Comparison of ENCODE assay signal across 9 cellular contexts in the genomic region with DNA sequence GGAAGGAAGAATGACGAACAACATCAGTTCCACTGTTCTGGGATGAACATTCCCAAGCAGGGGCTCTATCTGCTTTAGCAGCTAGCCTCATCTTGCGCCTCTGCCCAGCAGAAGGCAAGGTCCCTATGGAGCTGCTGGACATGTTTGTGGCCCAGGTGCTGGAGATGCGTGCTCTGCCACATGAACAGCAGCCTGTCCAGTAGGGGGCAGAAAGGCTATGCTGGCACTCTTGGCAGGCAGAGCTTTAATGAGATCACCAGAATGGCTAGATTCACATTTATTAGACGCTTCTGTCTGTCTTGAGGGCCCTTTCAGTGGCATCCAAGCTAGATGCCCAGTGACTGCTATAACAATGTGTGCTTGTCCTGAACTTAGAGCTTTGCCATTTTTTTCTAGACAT.
DNase-seq lines count a peak whose midpoint lies in the region; ATAC-seq and TF ChIP-seq lines count a peak whose summit lies in the region.
"Had no signal": no experiment of that assay in that cellular context is flagged by ENCODE, and none has a peak within 500 bp of the region (broad histone marks: within the 10 kb centered on the region; RNA-seq: fewer than 3 reads in every experiment).

No MANE protein-coding gene starts in this region.

- ATAC-seq in right cardiac atrium (peak in 1 of 2 donors; percentile 61), GM19328 (IDR thresholded peaks at IDR 0.05; ENCODE audit: unreplicated experiment) (no peak), HG02759 (IDR thresholded peaks at IDR 0.05; ENCODE audit: unreplicated experiment) (no peak), GM19035 (IDR thresholded peaks at IDR 0.05; ENCODE audit: unreplicated experiment) (no peak)

- H3K36me3 Mint-ChIP-seq in H9 (ENCODE audit: insufficient read depth in 1 of 3, low read depth in 3 of 3) = peaks cover 0 to 6% (median 0%) of the 10 kb centered on the region in 3 experiments; a peak in 1 of 7 replicates

- no peak overlapping the region for H3K14ac ChIP-seq in H9 (ENCODE audit: insufficient read depth, low read length)

- H3K27ac ChIP-seq in C4-2B = no peak overlapping the region
- no peak overlapping the region for H3K27ac ChIP-seq in H9 (ENCODE audit: insufficient read length, low read depth, low read length)
- no peak overlapping the region for H3K27ac ChIP-seq in right cardiac atrium (ENCODE audit: low read length)

- H4K5ac ChIP-seq in H9 (ENCODE audit: insufficient read length, low read depth, low read length) = no peak overlapping the region

- no peak overlapping the region for H2BK15ac ChIP-seq in H9 (ENCODE audit: low read depth, low read length)

- no peak overlapping the region for H3K18ac ChIP-seq in H9 (ENCODE audit: insufficient read length, low read depth, low read length)

- H2BK12ac ChIP-seq in H9 (ENCODE audit: insufficient read length, low read depth, low read length) = no peak overlapping the region

- no peak overlapping the region for H2BK20ac ChIP-seq in H9 (ENCODE audit: low read depth, low read length, poor library complexity, severe bottlenecking)

- H3K4ac ChIP-seq in H9 (ENCODE audit: low read depth, low read length) = no peak overlapping the region

- H3K4me3 Mint-ChIP-seq in H9 = no peak overlapping the region
- H3K4me3 Mint-ChIP-seq: IgD-negative memory B cell had no signal

- H3K56ac ChIP-seq in H9 (ENCODE audit: insufficient read length, low read depth, low read length) = no peak overlapping the region

- intact Hi-C loops in right cardiac atrium (cut with DNase I) = no loop called here

- no peaks in the 10 kb centered on the region for H3K23me2 ChIP-seq in H9 (ENCODE audit: insufficient read length, low read depth, low read length, poor library complexity, severe bottlenecking)

- H3K4me1 ChIP-seq in H9 (ENCODE audit: insufficient read depth, low read length) = peaks cover 4% of the 10 kb centered on the region; the same call in 1 of the 2 replicates
- H3K4me1 ChIP-seq in right cardiac atrium (ENCODE audit: control insufficient read depth, insufficient read depth, low read length) = no peaks in the 10 kb centered on the region

- no peak overlapping the region for H3K9ac ChIP-seq in H9 (ENCODE audit: extremely low read depth, insufficient read length, low read length)

- H3K4me3 ChIP-seq in right cardiac atrium (ENCODE audit: low read length) = no peak overlapping the region

- H3K9me3 ChIP-seq in H9 (ENCODE audit: control insufficient read depth, low read depth, low read length) (no peaks in the 10 kb centered on the region), right cardiac atrium (ENCODE audit: control insufficient read depth, low read length) (no peaks in the 10 kb centered on the region)

- no peaks in the 10 kb centered on the region for H3K9me3 Mint-ChIP-seq in H9

- no peak overlapping the region for H2AFZ ChIP-seq in H9 (ENCODE audit: low read length)

- no peak overlapping the region for H2BK5ac ChIP-seq in H9 (ENCODE audit: insufficient read length, low read length)

- no peaks in the 10 kb centered on the region for H3K79me1 ChIP-seq in H9 (ENCODE audit: insufficient read depth, low read depth, low read length, poor library complexity, severe bottlenecking)

- H3K4me1 Mint-ChIP-seq in H9 = peaks cover 15 to 24% of the 10 kb centered on the region in 2 experiments

- no peaks in the 10 kb centered on the region for H4K20me1 ChIP-seq in H9 (ENCODE audit: control insufficient read depth, insufficient read depth, insufficient read length)

- H3K27me3 Mint-ChIP-seq in H9 (ENCODE audit: low read depth) = no peaks in the 10 kb centered on the region
- H3K27me3 Mint-ChIP-seq: IgD-negative memory B cell had no signal

- no peaks in the 10 kb centered on the region for H3K79me2 ChIP-seq in H9 (ENCODE audit: insufficient read depth, low read length)

- no peak overlapping the region for H3K27ac Mint-ChIP-seq in H9
- H3K27ac Mint-ChIP-seq: IgD-negative memory B cell had no signal

- WGBS in H9 (ENCODE audit: extremely low coverage, insufficient read length, low lambda C conversion rate) = no CpG with 5 or more reads among the region's 4 CpGs
- WGBS in right cardiac atrium = 65% methylated on average over 4 of the region's 4 CpGs

- no peak overlapping the region for H2BK120ac ChIP-seq in H9 (ENCODE audit: low read depth, low read length, poor library complexity, severe bottlenecking)

- TF ChIP-seq CTCF in C4-2B (conservative IDR thresholded peaks at IDR 0.05) (peak; percentile 68), H9 (conservative IDR thresholded peaks at IDR 0.05) (peak; percentile 78)

- H3K23ac ChIP-seq in H9 (ENCODE audit: insufficient read length, low read depth, low read length) = no peak overlapping the region

- no peak overlapping the region for H4K91ac ChIP-seq in H9 (ENCODE audit: insufficient read length, low read depth, low read length)

- DNase-seq in H9 = peak; percentile 78
- peak; percentile 6 for DNase-seq in SHP77 treated with DMSO at 0.1 percent for 48 hours (lab: John Stamatoyannopoulos, UW)
- DNase-seq in right cardiac atrium = peak in 2 of 3 donors; percentile 36 to 45
- DNase-seq in activated gamma-delta T cell (lab: John Stamatoyannopoulos, UW) = no peak

- H3K27me3 ChIP-seq in H9 (ENCODE audit: insufficient read depth, low read length) (no peaks in the 10 kb centered on the region), right cardiac atrium (ENCODE audit: control insufficient read depth, insufficient read depth) (no peaks in the 10 kb centered on the region)

- no peak overlapping the region for H2AK5ac ChIP-seq in H9 (ENCODE audit: insufficient read length, low read length)

- H3T11ph ChIP-seq in H9 (ENCODE audit: low read length) = no peak overlapping the region

- H3K4me2 ChIP-seq in H9 (ENCODE audit: insufficient read depth, insufficient read length, low read length) = no peak overlapping the region

- H4K8ac ChIP-seq in H9 (replicated peaks; ENCODE audit: insufficient read length, low read depth, low read length) = no peak overlapping the region
